9 cellular contexts compared by ENCODE assay signal in genomic region chr19:11418166-11418517, GRCh38. TPM values are rescaled to one million over a fixed set of nuclear protein-coding genes. Genes with fewer than 3 reads are reported as not detected.
A peak's percentile ranks its signal among the peaks of the same experiment; 100 is the strongest.
DNase-seq lines count a peak whose midpoint lies in the region; ATAC-seq and TF ChIP-seq lines count a peak whose summit lies in the region.
"Had no signal": no experiment of that assay in that cellular context is flagged by ENCODE, and none has a peak within 500 bp of the region (broad histone marks: within the 10 kb centered on the region; RNA-seq: fewer than 3 reads in every experiment).

No MANE protein-coding gene starts in this region.

- no TSS peak for BruUV-seq in PC-9 (replicated peaks; lab: Mats Ljungman, UMichigan)

- POLR2A ChIA-PET in PC-9 (lab: Charles Lee; ENCODE audit: unreplicated experiment): interaction anchor here (0.5 to 0.8 kb wide), 4 partner anchors 12 to 276 kb away, joined by 3 to 6 read pairs (median 5); partner anchors contain the start of gene ECSIT

- peaks cover 58% of the 10 kb centered on the region for H3F3A ChIP-seq in PC-9 (ENCODE audit: insufficient read depth, low read depth)

- peak overlapping the region; percentile 72 for H3K4me3 Mint-ChIP-seq in stimulated activated memory B cell treated with anti-CD40 and anti-IgM and Interleukin-4, amounts not matched to agents 10 μg/mL and 1 μg/mL and 100 μg/mL, for 72 hours

- H3K9me2 ChIP-seq in PC-9 (ENCODE audit: insufficient read depth): no peaks in the 10 kb centered on the region

- H3K27me3 ChIP-seq in H7 (ENCODE audit: control insufficient read depth, insufficient read depth, low read length) (peaks cover 54% of the 10 kb centered on the region), PC-9 (ENCODE audit: insufficient read depth, low read depth) (no peaks in the 10 kb centered on the region)

- DNase-seq in H7 (no peak), PC-9 (no peak), iPS-NIHi7 (ENCODE audit: extremely low spot score) (peak; percentile 51), NCI-H1048 (lab: John Stamatoyannopoulos, UW) (no peak), T-helper 2 cell (no peak)
- DNase-seq in stimulated activated CD4-positive, alpha-beta T cell treated with anti-CD3 and anti-CD28 coated beads, Interleukin-15, amount 100 ng/mL, for 24 hours: no peak
- DNase-seq: activated effector memory CD4-positive, alpha-beta T cell treated with Interleukin-2 at 50 U/mL for 16 hours had no signal

- no peak for TF ChIP-seq CTCF in PC-9 (conservative IDR thresholded peaks at IDR 0.05)

- peak overlapping the region; percentile 58 for H3K27ac Mint-ChIP-seq in stimulated activated memory B cell treated with anti-CD40 and anti-IgM and Interleukin-4, amounts not matched to agents 10 μg/mL and 1 μg/mL and 100 μg/mL, for 72 hours

- H3K36me3 ChIP-seq in H7 (replicated peaks; ENCODE audit: control insufficient read depth, insufficient read depth, low read length) (peaks cover 4% of the 10 kb centered on the region), PC-9 (ENCODE audit: low read depth) (peaks cover 15% of the 10 kb centered on the region)

- H3K27ac ChIP-seq in PC-9: peak overlapping the region; percentile 53

- peaks cover 46% of the 10 kb centered on the region for H3K4me1 Mint-ChIP-seq in stimulated activated memory B cell treated with anti-CD40 and anti-IgM and Interleukin-4, amounts not matched to agents 10 μg/mL and 1 μg/mL and 100 μg/mL, for 72 hours

- ATAC-seq in stimulated activated memory B cell treated with anti-CD40 and anti-IgM and Interleukin-4, amounts not matched to agents 10 μg/mL and 1 μg/mL and 100 μg/mL, for 72 hours: no peak
- ATAC-seq in HG02970 (IDR thresholded peaks at IDR 0.05; ENCODE audit: low FRiP score, unreplicated experiment): no peak

- H3K4me3 ChIP-seq in H7 (ENCODE audit: insufficient read depth, low read depth, low read length) (peak overlapping the region; percentile 79), PC-9 (peak overlapping the region; percentile 96)

- H4K20me1 ChIP-seq in PC-9 (ENCODE audit: insufficient read depth): no peaks in the 10 kb centered on the region

- H3K4me1 ChIP-seq in PC-9 (replicated peaks; ENCODE audit: insufficient read depth): peaks cover 21% of the 10 kb centered on the region

- H3K9me3 Mint-ChIP-seq in stimulated activated memory B cell treated with anti-CD40 and anti-IgM and Interleukin-4, amounts not matched to agents 10 μg/mL and 1 μg/mL and 100 μg/mL, for 72 hours: no peaks in the 10 kb centered on the region

- H3K27me3 Mint-ChIP-seq in stimulated activated memory B cell treated with anti-CD40 and anti-IgM and Interleukin-4, amounts not matched to agents 10 μg/mL and 1 μg/mL and 100 μg/mL, for 72 hours: peaks cover 64% of the 10 kb centered on the region

- H3K4me2 ChIP-seq in PC-9: peak overlapping the region; percentile 75

- no peaks in the 10 kb centered on the region for H3K36me3 Mint-ChIP-seq in stimulated activated memory B cell treated with anti-CD40 and anti-IgM and Interleukin-4, amounts not matched to agents 10 μg/mL and 1 μg/mL and 100 μg/mL, for 72 hours

- peaks cover 16% of the 10 kb centered on the region for H3K79me2 ChIP-seq in PC-9 (ENCODE audit: low read depth)

- intact Hi-C loops in PC-9 (cut with micrococcal nuclease; ENCODE audit: unreplicated experiment): no loop called here

- H2AFZ ChIP-seq in PC-9: peak overlapping the region; percentile 91

- no peaks in the 10 kb centered on the region for H3K9me3 ChIP-seq in PC-9 (ENCODE audit: insufficient read depth, low read depth)

- CTCF ChIA-PET in PC-9 (lab: Charles Lee): interaction anchor here (0.6 kb wide), 2 partner anchors 34 to 107 kb away, joined by 4 to 5 read pairs; partner anchors contain the start of gene EPOR

RNA-seq across cellular contexts. Expression of gene RGL3, which starts 1.0 kb away (rescaled TPM):
- total RNA-seq in H7 (2014; rRNA removed; shearing (Covaris generic)): 1.6 and 7.8 TPM in 2 replicates
- 100 and 125 TPM in 2 replicates for total RNA-seq in PC-9 (2021)

RNA-seq across cellular contexts. Expression of gene ODAD3, which starts 16.8 kb away (rescaled TPM):
- total RNA-seq in H7 (2014; rRNA removed; shearing (Covaris generic)): 0.66 and 1.4 TPM in 2 replicates
- total RNA-seq in PC-9 (2021): 0.15 and 0.39 TPM in 2 replicates

RNA-seq across cellular contexts. Expression of gene PRKCSH, which starts 17.3 kb away (rescaled TPM):
- 97.7 and 108 TPM in 2 replicates for total RNA-seq in H7 (2014; rRNA removed; shearing (Covaris generic))
- 410 and 412 TPM in 2 replicates for total RNA-seq in PC-9 (2021)

RNA-seq across cellular contexts. Expression of gene EPOR, which starts 34.0 kb away (rescaled TPM):
- total RNA-seq in H7 (2014; rRNA removed; shearing (Covaris generic)): 14.9 and 15.8 TPM in 2 replicates
- total RNA-seq in PC-9 (2021): 7.3 and 10.0 TPM in 2 replicates

RNA-seq across cellular contexts. Expression of gene SWSAP1, which starts 43.7 kb away (rescaled TPM):
- total RNA-seq in H7 (2014; rRNA removed; shearing (Covaris generic)): 3.0 and 3.3 TPM in 2 replicates
- 4.6 and 4.8 TPM in 2 replicates for total RNA-seq in PC-9 (2021)

Comparison
In these comparisons a context has a peak if more than half of its experiments do, and no peak if none do; other contexts are left out.
1. RNA of gene RGL3, which starts 1.0 kb away (total RNA-seq): 100 to 125 TPM in PC-9; 1.6 to 7.8 TPM in H7; every median in the first group is over 10 times any median in the second.